1 cellular context compared by ENCODE assay signal in the genomic region with DNA sequence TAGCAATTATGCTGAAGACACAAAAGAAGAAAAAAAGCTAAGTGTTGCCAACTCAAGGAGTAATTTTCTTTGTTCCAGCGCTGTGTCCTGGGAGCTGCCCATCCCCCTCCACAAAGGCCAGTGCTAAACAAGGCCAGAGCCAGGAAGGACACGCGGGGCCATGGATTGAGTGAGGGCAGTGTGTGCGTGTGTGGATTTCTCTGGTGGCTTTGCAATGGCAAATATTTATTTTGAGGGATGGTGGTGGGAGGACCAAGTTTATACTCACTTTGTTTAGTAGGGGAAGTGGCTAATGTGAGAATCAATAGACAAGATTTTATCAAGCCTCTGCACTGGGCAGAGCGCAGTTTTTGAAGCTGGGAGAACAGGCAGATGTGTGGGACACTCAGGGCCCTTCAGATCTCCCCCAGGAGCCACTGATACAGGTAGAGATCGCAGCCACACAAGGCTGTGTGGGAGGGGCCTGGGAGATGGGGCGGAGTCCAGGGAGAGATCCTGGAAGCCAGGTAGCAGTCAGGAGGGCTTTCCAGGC.
TF ChIP-seq lines count a peak whose summit lies in the region.

No MANE protein-coding gene starts in this region.

TF ChIP-seq in H1, 55 proteins besides CTCF, POLR2A, EP300 and RAD21:
- TF ChIP-seq NANOG (IDR thresholded peaks at IDR 0.05; ENCODE audit: insufficient read depth, low read depth, low read length, poor library complexity, severe bottlenecking) (no peak), SP2 (IDR thresholded peaks at IDR 0.05; ENCODE audit: low read length) (no peak), ASH2L (IDR thresholded peaks at IDR 0.05; ENCODE audit: low read length) (peak; percentile 43), SRF (IDR thresholded peaks at IDR 0.05; ENCODE audit: low read depth, low read length) (no peak), CBX5 (IDR thresholded peaks at IDR 0.05; ENCODE audit: low read depth, low read length) (no peak)
TF ChIP-seq in H1: peak in this region for 1.
